ENCODE assay signal across 8 cellular contexts in the genomic region with DNA sequence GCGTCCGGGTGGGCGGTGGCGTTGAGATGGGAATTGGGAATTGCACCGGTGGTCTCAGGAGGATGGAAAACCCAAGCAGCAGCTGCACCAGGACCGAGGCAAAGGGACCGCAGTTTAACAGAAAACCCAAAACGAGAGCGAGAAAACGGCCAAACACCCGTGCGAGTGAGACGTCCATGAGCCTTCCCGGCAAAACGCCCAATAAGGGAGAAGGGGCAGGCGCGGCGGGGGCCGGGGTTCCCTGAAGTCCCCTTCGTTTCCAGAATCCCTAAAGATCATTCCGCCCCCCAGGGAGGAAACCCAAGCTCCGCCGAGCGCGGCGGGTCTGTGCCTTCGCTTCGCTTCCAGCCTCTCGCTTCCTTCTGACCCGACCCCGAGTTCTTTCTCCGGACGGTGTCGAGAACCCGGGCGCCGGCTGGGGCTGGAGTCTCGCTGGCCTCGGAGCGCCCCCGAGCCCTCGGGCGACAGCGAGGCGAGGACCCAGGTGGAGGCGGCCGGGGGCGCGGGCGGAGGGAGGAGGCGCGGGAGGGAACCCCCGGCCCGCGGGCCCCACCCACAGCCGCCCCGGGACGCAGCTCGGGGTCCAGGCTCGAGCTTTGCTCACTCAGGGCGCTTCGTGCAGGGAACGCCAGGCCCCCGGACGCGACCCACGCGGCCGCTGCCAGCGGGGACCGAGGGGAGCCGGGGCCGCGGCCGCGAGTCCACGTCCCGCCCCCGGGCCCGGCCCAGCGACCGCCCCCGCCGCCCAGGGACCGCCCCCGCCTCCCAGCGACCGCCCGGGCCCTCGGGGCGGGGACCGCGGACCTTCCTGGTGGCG. TPM values are rescaled to one million over a fixed set of nuclear protein-coding genes. Genes with fewer than 3 reads are reported as not detected.
A peak's percentile ranks its signal among the peaks of the same experiment; 100 is the strongest.
DNase-seq lines count a peak whose midpoint lies in the region; ATAC-seq and TF ChIP-seq lines count a peak whose summit lies in the region.

PGGHG (plus strand) TSS at position 799 of the 817 bp plus-strand sequence. CDS start 691 bp downstream, outside the sequence.

- intact Hi-C loops in body of pancreas (cut with DNase I) = no loop called here

- DNase-seq in stimulated activated CD4-positive, alpha-beta T cell treated with anti-CD3 and anti-CD28 coated beads, Interleukin-12 subunit alpha, Interleukin-12 subunit beta, amount 100 ng/mL, for 4 hours = peak; percentile 53
- DNase-seq in stimulated activated CD4-positive, alpha-beta T cell treated with anti-CD3 and anti-CD28 coated beads, Interleukin-4, amount 100 ng/mL, for 24 hours = no peak
- DNase-seq in T-helper 1 cell (peak in 4 of 5 donors; percentile 41 to 69 (median 52)), body of pancreas (peak; percentile 83 to 88 (median 86))

- H3K36me3 ChIP-seq in body of pancreas (replicated peaks in 1 of 2; ENCODE audit: insufficient read depth in 1 of 2, low read depth in 2 of 2) = no peaks in the 10 kb centered on the region

- no peak for TF ChIP-seq CTCF in body of pancreas (IDR thresholded peaks at IDR 0.05)

- ATAC-seq in HG03460 (IDR thresholded peaks at IDR 0.05; ENCODE audit: unreplicated experiment) (peak; percentile 77), body of pancreas (peak; percentile 77), GM21360 (IDR thresholded peaks at IDR 0.05; ENCODE audit: unreplicated experiment) (no peak)

- WGBS in body of pancreas, 2 donors = 2 to 4% methylated on average over 11 to 86 of the region's 94 CpGs

- peak in 2 of 3 donors; percentile 10 to 63 for TF ChIP-seq POLR2A in body of pancreas (IDR thresholded peaks at IDR 0.05)

- H3K4me3 ChIP-seq in body of pancreas (peak within 1 kb of the TSS; percentile 49 to 92), iPS-18c (ENCODE audit: insufficient read depth, low read depth, low read length) (peak within 1 kb of the TSS; percentile 58), skin epidermis (peak within 1 kb of the TSS; percentile 43 to 79 (median 55))

- H3K27me3 ChIP-seq in body of pancreas = no peaks in the 10 kb centered on the region

- H3K9me3 ChIP-seq in body of pancreas (no peaks in the 10 kb centered on the region), iPS-18c (ENCODE audit: control insufficient read depth, insufficient read depth, low read length) (peaks cover 2% of the 10 kb centered on the region)

- H3K27ac ChIP-seq in body of pancreas (peak within 1 kb of the TSS; percentile 92 to 96 (median 93)), skin epidermis (peak within 1 kb of the TSS; percentile 44 to 87 (median 78))

- peaks cover 58% of the 10 kb centered on the region for H3K4me1 ChIP-seq in body of pancreas

RNA-seq across cellular contexts. Expression of gene PGGHG, which starts in this region (rescaled TPM):
- total RNA-seq in body of pancreas = 100 to 1,000 TPM; 248 to 484 TPM
